In the genomic region with DNA sequence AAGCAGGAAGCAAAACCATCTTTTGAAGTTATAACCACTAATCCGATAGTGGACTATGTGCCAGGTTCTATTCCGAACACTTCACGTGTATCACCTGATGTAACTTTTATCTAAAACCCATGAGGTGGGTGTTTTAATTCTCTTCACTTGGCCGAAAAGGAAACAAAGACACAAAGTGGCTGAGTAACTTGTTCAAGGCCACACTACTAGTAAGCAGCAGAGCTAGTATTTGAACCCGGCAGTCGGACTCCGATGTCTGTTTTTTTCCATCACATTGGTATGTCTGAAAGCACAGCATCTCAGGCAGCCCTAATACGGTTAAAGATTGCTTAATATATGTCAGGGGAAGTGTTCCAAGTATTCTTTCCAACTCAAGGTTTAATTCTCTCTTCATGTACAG, we compare ENCODE assay signal across 1 cellular context.
TF ChIP-seq lines count a peak whose summit lies in the region.

No MANE protein-coding gene starts in this region.

TF ChIP-seq in HepG2, 621 proteins besides CTCF, POLR2A, EP300 and RAD21 (continued from another document and continues in another):
- TF ChIP-seq, protein P1, sequence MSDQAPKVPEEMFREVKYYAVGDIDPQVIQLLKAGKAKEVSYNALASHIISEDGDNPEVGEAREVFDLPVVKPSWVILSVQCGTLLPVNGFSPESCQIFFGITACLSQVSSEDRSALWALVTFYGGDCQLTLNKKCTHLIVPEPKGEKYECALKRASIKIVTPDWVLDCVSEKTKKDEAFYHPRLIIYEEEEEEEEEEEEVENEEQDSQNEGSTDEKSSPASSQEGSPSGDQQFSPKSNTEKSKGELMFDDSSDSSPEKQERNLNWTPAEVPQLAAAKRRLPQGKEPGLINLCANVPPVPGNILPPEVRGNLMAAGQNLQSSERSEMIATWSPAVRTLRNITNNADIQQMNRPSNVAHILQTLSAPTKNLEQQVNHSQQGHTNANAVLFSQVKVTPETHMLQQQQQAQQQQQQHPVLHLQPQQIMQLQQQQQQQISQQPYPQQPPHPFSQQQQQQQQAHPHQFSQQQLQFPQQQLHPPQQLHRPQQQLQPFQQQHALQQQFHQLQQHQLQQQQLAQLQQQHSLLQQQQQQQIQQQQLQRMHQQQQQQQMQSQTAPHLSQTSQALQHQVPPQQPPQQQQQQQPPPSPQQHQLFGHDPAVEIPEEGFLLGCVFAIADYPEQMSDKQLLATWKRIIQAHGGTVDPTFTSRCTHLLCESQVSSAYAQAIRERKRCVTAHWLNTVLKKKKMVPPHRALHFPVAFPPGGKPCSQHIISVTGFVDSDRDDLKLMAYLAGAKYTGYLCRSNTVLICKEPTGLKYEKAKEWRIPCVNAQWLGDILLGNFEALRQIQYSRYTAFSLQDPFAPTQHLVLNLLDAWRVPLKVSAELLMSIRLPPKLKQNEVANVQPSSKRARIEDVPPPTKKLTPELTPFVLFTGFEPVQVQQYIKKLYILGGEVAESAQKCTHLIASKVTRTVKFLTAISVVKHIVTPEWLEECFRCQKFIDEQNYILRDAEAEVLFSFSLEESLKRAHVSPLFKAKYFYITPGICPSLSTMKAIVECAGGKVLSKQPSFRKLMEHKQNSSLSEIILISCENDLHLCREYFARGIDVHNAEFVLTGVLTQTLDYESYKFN (CRISPR knock-in tag; conservative IDR thresholded peaks at IDR 0.05), result peak; percentile 62
- TF ChIP-seq DMAP1 (CRISPR knock-in tag; IDR thresholded peaks at IDR 0.05) (0 out of 2 replicates have a peak, but pooled peaks have one; percentile 30), ZNF224 (CRISPR knock-in tag; IDR thresholded peaks at IDR 0.05) (no peak), TARDBP (CRISPR knock-in tag; IDR thresholded peaks at IDR 0.05) (0 out of 2 replicates have a peak, but pooled peaks have one; percentile 32), ZNF580 (CRISPR knock-in tag; IDR thresholded peaks at IDR 0.05; ENCODE audit: borderline replicate concordance, low read depth) (0 out of 2 replicates have a peak, but pooled peaks have one; percentile 35), ZNF280B (CRISPR knock-in tag; IDR thresholded peaks at IDR 0.05; ENCODE audit: borderline replicate concordance) (no peak), FOXP4 (CRISPR knock-in tag; IDR thresholded peaks at IDR 0.05) (peak; percentile 40; the same call in 1 of the 2 replicates), ESRRA (CRISPR knock-in tag; IDR thresholded peaks at IDR 0.05; ENCODE audit: low read depth) (no peak), ERF (CRISPR knock-in tag; IDR thresholded peaks at IDR 0.05) (peak; percentile 48; the same call in 1 of the 2 replicates), ISL2 (CRISPR knock-in tag; IDR thresholded peaks at IDR 0.05) (peak; percentile 75), ZNF792 (CRISPR knock-in tag; IDR thresholded peaks at IDR 0.05) (0 out of 2 replicates have a peak, but pooled peaks have one; percentile 28), ZNF7 (CRISPR knock-in tag; IDR thresholded peaks at IDR 0.05) (no peak), ARID5B (CRISPR knock-in tag; IDR thresholded peaks at IDR 0.05) (peak; percentile 74; the same call in 1 of the 2 replicates), ZBTB1 (CRISPR knock-in tag; IDR thresholded peaks at IDR 0.05; ENCODE audit: borderline replicate concordance) (no peak), POLR2G (IDR thresholded peaks at IDR 0.05; ENCODE audit: low read depth, low read length) (peak; percentile 54; the same call in 1 of the 2 replicates), KLF11 (CRISPR knock-in tag; IDR thresholded peaks at IDR 0.05) (0 out of 2 replicates have a peak, but pooled peaks have one; percentile 19), ZNF205 (CRISPR knock-in tag; IDR thresholded peaks at IDR 0.05) (peak; percentile 52; the same call in 1 of the 2 replicates), PHF21A (CRISPR knock-in tag; IDR thresholded peaks at IDR 0.05) (peak; percentile 64), ZNF510 (CRISPR knock-in tag; IDR thresholded peaks at IDR 0.05; ENCODE audit: low read depth) (no peak), KDM3A (CRISPR knock-in tag; IDR thresholded peaks at IDR 0.05; ENCODE audit: low read depth) (no peak), HNRNPUL1 (IDR thresholded peaks at IDR 0.05; ENCODE audit: low read depth, low read length) (no peak), ZNF644 (CRISPR knock-in tag; IDR thresholded peaks at IDR 0.05; ENCODE audit: low read depth) (0 out of 2 replicates have a peak, but pooled peaks have one; percentile 49), KMT2B (CRISPR knock-in tag; IDR thresholded peaks at IDR 0.05) (no peak), DBP (CRISPR knock-in tag; IDR thresholded peaks at IDR 0.05; ENCODE audit: not compliant biosample characterization) (no peak), PBX3 (CRISPR knock-in tag; IDR thresholded peaks at IDR 0.05; ENCODE audit: borderline replicate concordance) (no peak), NONO (IDR thresholded peaks at IDR 0.05) (no peak), NONO (CRISPR knock-in tag; conservative IDR thresholded peaks at IDR 0.05) (no peak), ZNF230 (CRISPR knock-in tag; IDR thresholded peaks at IDR 0.05) (no peak), ZNF264 (CRISPR knock-in tag; IDR thresholded peaks at IDR 0.05) (0 out of 2 replicates have a peak, but pooled peaks have one; percentile 22), TEAD3 (CRISPR knock-in tag; optimal IDR thresholded peaks at IDR 0.05; ENCODE audit: borderline replicate concordance) (peak; percentile 62), MED13 (CRISPR knock-in tag; IDR thresholded peaks at IDR 0.05) (peak; percentile 47; the same call in 1 of the 2 replicates), NFE2L2 (IDR thresholded peaks at IDR 0.05; ENCODE audit: low read length) (no peak), IRF2 (CRISPR knock-in tag; IDR thresholded peaks at IDR 0.05) (peak; percentile 43; the same call in 1 of the 2 replicates), HMG20A (CRISPR knock-in tag; IDR thresholded peaks at IDR 0.05; ENCODE audit: borderline replicate concordance) (peak; percentile 10; the same call in 1 of the 2 replicates), ZFX (CRISPR knock-in tag; IDR thresholded peaks at IDR 0.05; ENCODE audit: low read depth) (0 out of 2 replicates have a peak, but pooled peaks have one; percentile 18), RCOR2 (CRISPR knock-in tag; IDR thresholded peaks at IDR 0.05) (0 out of 2 replicates have a peak, but pooled peaks have one; percentile 43), SALL2 (CRISPR knock-in tag; IDR thresholded peaks at IDR 0.05) (0 out of 2 replicates have a peak, but pooled peaks have one; percentile 51), ASH2L (IDR thresholded peaks at IDR 0.05; ENCODE audit: insufficient read length, low read depth, low read length) (peak; percentile 21), TCF12 (IDR thresholded peaks at IDR 0.05) (no peak), TCF12 (CRISPR knock-in tag; IDR thresholded peaks at IDR 0.05) (no peak), NFIC (IDR thresholded peaks at IDR 0.05; ENCODE audit: low read length) (peak; percentile 31; the same call in 1 of the 2 replicates), ZNF292 (CRISPR knock-in tag; IDR thresholded peaks at IDR 0.05; ENCODE audit: borderline replicate concordance, low read depth) (no peak), MED1 (CRISPR knock-in tag; IDR thresholded peaks at IDR 0.05) (peak; percentile 78), FOSL2 (CRISPR knock-in tag; IDR thresholded peaks at IDR 0.05) (peak; percentile 38; the same call in 1 of the 2 replicates), HDAC2 (CRISPR knock-in tag; IDR thresholded peaks at IDR 0.05) (peak; percentile 14; the same call in 1 of the 2 replicates), XBP1 (CRISPR knock-in tag; IDR thresholded peaks at IDR 0.05) (no peak), ELF1 (CRISPR knock-in tag; IDR thresholded peaks at IDR 0.05) (no peak), IKZF5 (CRISPR knock-in tag; IDR thresholded peaks at IDR 0.05) (peak; percentile 39; the same call in 1 of the 2 replicates)
- TF ChIP-seq, protein P2, sequence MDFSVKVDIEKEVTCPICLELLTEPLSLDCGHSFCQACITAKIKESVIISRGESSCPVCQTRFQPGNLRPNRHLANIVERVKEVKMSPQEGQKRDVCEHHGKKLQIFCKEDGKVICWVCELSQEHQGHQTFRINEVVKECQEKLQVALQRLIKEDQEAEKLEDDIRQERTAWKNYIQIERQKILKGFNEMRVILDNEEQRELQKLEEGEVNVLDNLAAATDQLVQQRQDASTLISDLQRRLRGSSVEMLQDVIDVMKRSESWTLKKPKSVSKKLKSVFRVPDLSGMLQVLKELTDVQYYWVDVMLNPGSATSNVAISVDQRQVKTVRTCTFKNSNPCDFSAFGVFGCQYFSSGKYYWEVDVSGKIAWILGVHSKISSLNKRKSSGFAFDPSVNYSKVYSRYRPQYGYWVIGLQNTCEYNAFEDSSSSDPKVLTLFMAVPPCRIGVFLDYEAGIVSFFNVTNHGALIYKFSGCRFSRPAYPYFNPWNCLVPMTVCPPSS (IDR thresholded peaks at IDR 0.05), result no peak
